1 cellular context compared by ENCODE assay signal in genomic region chr6:135299256-135299655, GRCh38.
TF ChIP-seq lines count a peak whose summit lies in the region.

No MANE protein-coding gene starts in this region.

TF ChIP-seq in K562, 482 proteins besides CTCF, POLR2A, EP300 and RAD21 (continued from another document and continues in another):
- TF ChIP-seq ZNF395 (CRISPR knock-in tag; IDR thresholded peaks at IDR 0.05), result no peak
- no peak for TF ChIP-seq SAP30 (IDR thresholded peaks at IDR 0.05; ENCODE audit: borderline replicate concordance, insufficient read depth, low read depth, low read length, poor library complexity, severe bottlenecking)
- no peak for TF ChIP-seq NKRF (IDR thresholded peaks at IDR 0.05; ENCODE audit: borderline replicate concordance)
- 0 out of 2 replicates have a peak, but pooled peaks have one; percentile 19 for TF ChIP-seq POLR2AphosphoS5 (IDR thresholded peaks at IDR 0.05; ENCODE audit: control insufficient read depth, insufficient read depth, low read depth, low read length)
- TF ChIP-seq IFI16 (CRISPR knock-in tag; IDR thresholded peaks at IDR 0.05), result no peak
- TF ChIP-seq L3MBTL2 (IDR thresholded peaks at IDR 0.05), result no peak
- TF ChIP-seq NCOR1 (IDR thresholded peaks at IDR 0.05), result 0 out of 2 replicates have a peak, but pooled peaks have one; percentile 20
- 0 out of 4 replicates have a peak, but pooled peaks of 1 of the 2 experiments have one; percentile 47 for TF ChIP-seq RCOR1 (IDR thresholded peaks at IDR 0.05; ENCODE audit: borderline replicate concordance in 1 of 2, low read depth in 2 of 2, low read length in 2 of 2)
- no peak for TF ChIP-seq NEUROD1 (IDR thresholded peaks at IDR 0.05; ENCODE audit: borderline replicate concordance, low read depth, low read length, partially characterized antibody)
- no peak for TF ChIP-seq E2F6 (IDR thresholded peaks at IDR 0.05; ENCODE audit: borderline replicate concordance in 1 of 2, extremely low read depth in 1 of 2, insufficient read depth in 1 of 2, insufficient read length in 1 of 2, low read depth in 1 of 2, low read length in 1 of 2, poor library complexity in 1 of 2, severe bottlenecking in 1 of 2)
- no peak for TF ChIP-seq KAT2B (IDR thresholded peaks at IDR 0.05; ENCODE audit: low read depth, low read length)
- TF ChIP-seq NELFE (IDR thresholded peaks at IDR 0.05; ENCODE audit: insufficient read depth, insufficient read length), result no peak
- TF ChIP-seq SMARCB1 (IDR thresholded peaks at IDR 0.05; ENCODE audit: insufficient read length, low read depth), result no peak
- TF ChIP-seq E2F4 (CRISPR knock-in tag; IDR thresholded peaks at IDR 0.05; ENCODE audit: low read depth), result no peak
- no peak for TF ChIP-seq RNF219 (CRISPR knock-in tag; IDR thresholded peaks at IDR 0.05)
- no peak for TF ChIP-seq ZNF253 (CRISPR knock-in tag; conservative IDR thresholded peaks at IDR 0.05)
- TF ChIP-seq SMARCA5 (IDR thresholded peaks at IDR 0.05), result no peak
- peak; percentile 72 for TF ChIP-seq ZNF592 (IDR thresholded peaks at IDR 0.05)
- TF ChIP-seq CBX1 (IDR thresholded peaks at IDR 0.05; ENCODE audit: low read depth), result no peak
- no peak for TF ChIP-seq BMI1 (IDR thresholded peaks at IDR 0.05; ENCODE audit: low read length)
- no peak for TF ChIP-seq DEAF1 (CRISPR knock-in tag; IDR thresholded peaks at IDR 0.05)
- no peak for TF ChIP-seq CREB3L1 (IDR thresholded peaks at IDR 0.05; ENCODE audit: borderline replicate concordance, low read depth)
- no peak for TF ChIP-seq SMAD3 (CRISPR knock-in tag; conservative IDR thresholded peaks at IDR 0.05)
- TF ChIP-seq POLR3G (IDR thresholded peaks at IDR 0.05; ENCODE audit: extremely low read depth, insufficient read length, insufficient replicate concordance), result no peak
- no peak for TF ChIP-seq HNRNPLL (IDR thresholded peaks at IDR 0.05; ENCODE audit: low read depth, low read length, poor library complexity, severe bottlenecking)
- TF ChIP-seq VEZF1 (CRISPR knock-in tag; IDR thresholded peaks at IDR 0.05), result no peak
- TF ChIP-seq SIN3A (IDR thresholded peaks at IDR 0.05; ENCODE audit: borderline replicate concordance in 2 of 2, control insufficient read depth in 1 of 2, low read depth in 2 of 2, low read length in 2 of 2), result no peak
- TF ChIP-seq ZZZ3 (IDR thresholded peaks at IDR 0.05), result no peak
- TF ChIP-seq MEIS2 (IDR thresholded peaks at IDR 0.05; ENCODE audit: partially characterized antibody), result peak; percentile 6
